ENCODE assay signal across 1 cellular context in the genomic region with DNA sequence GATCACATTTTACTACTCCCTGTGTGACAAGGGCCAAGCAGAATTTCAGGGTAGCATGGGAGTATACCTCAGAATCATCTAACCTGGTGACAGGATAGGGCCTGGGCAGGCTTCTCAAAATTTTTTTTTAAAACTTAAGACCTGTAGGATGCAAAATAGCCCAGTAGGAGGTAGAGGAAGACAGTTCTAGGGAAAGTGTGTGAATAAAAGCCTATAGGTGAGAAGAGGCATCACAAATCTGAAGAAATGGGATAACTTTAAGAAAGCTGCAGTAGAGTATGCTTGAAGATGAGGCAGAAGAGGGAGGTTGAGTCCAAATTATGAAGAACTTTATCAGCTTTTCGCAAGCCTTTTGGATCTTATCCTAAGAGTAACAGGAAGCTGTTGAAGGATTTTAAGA.
TF ChIP-seq lines count a peak whose summit lies in the region.

No MANE protein-coding gene starts in this region.

TF ChIP-seq in GM12878, 131 proteins besides CTCF, POLR2A, EP300 and RAD21:
- TF ChIP-seq WRNIP1 (IDR thresholded peaks at IDR 0.05; ENCODE audit: borderline replicate concordance, low read depth, low read length) (no peak), SP1 (IDR thresholded peaks at IDR 0.05; ENCODE audit: low read depth, low read length) (no peak), RUNX3 (IDR thresholded peaks at IDR 0.05; ENCODE audit: low read length) (no peak), RB1 (IDR thresholded peaks at IDR 0.05; ENCODE audit: borderline replicate concordance) (no peak), NFYA (IDR thresholded peaks at IDR 0.05; ENCODE audit: borderline replicate concordance, low read depth, low read length) (no peak), KDM1A (IDR thresholded peaks at IDR 0.05; ENCODE audit: borderline replicate concordance) (no peak), NFIC (IDR thresholded peaks at IDR 0.05; ENCODE audit: low read depth, low read length) (no peak), LARP7 (IDR thresholded peaks at IDR 0.05) (no peak), ZZZ3 (IDR thresholded peaks at IDR 0.05; ENCODE audit: control insufficient read depth, insufficient read length, low read depth) (no peak), RFX5 (IDR thresholded peaks at IDR 0.05; ENCODE audit: low read depth, low read length) (no peak), RCOR1 (conservative IDR thresholded peaks at IDR 0.05; ENCODE audit: low read depth, low read length) (no peak)
- TF ChIP-seq, protein P1, sequence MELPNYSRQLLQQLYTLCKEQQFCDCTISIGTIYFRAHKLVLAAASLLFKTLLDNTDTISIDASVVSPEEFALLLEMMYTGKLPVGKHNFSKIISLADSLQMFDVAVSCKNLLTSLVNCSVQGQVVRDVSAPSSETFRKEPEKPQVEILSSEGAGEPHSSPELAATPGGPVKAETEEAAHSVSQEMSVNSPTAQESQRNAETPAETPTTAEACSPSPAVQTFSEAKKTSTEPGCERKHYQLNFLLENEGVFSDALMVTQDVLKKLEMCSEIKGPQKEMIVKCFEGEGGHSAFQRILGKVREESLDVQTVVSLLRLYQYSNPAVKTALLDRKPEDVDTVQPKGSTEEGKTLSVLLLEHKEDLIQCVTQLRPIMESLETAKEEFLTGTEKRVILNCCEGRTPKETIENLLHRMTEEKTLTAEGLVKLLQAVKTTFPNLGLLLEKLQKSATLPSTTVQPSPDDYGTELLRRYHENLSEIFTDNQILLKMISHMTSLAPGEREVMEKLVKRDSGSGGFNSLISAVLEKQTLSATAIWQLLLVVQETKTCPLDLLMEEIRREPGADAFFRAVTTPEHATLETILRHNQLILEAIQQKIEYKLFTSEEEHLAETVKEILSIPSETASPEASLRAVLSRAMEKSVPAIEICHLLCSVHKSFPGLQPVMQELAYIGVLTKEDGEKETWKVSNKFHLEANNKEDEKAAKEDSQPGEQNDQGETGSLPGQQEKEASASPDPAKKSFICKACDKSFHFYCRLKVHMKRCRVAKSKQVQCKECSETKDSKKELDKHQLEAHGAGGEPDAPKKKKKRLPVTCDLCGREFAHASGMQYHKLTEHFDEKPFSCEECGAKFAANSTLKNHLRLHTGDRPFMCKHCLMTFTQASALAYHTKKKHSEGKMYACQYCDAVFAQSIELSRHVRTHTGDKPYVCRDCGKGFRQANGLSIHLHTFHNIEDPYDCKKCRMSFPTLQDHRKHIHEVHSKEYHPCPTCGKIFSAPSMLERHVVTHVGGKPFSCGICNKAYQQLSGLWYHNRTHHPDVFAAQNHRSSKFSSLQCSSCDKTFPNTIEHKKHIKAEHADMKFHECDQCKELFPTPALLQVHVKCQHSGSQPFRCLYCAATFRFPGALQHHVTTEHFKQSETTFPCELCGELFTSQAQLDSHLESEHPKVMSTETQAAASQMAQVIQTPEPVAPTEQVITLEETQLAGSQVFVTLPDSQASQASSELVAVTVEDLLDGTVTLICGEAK (IDR thresholded peaks at IDR 0.05; ENCODE audit: borderline replicate concordance): no peak
- TF ChIP-seq, protein P2, sequence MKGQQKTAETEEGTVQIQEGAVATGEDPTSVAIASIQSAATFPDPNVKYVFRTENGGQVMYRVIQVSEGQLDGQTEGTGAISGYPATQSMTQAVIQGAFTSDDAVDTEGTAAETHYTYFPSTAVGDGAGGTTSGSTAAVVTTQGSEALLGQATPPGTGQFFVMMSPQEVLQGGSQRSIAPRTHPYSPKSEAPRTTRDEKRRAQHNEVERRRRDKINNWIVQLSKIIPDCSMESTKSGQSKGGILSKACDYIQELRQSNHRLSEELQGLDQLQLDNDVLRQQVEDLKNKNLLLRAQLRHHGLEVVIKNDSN (IDR thresholded peaks at IDR 0.05; ENCODE audit: borderline replicate concordance, extremely low read length, insufficient read depth, low read depth, low read length): no peak
- TF ChIP-seq, protein P3, sequence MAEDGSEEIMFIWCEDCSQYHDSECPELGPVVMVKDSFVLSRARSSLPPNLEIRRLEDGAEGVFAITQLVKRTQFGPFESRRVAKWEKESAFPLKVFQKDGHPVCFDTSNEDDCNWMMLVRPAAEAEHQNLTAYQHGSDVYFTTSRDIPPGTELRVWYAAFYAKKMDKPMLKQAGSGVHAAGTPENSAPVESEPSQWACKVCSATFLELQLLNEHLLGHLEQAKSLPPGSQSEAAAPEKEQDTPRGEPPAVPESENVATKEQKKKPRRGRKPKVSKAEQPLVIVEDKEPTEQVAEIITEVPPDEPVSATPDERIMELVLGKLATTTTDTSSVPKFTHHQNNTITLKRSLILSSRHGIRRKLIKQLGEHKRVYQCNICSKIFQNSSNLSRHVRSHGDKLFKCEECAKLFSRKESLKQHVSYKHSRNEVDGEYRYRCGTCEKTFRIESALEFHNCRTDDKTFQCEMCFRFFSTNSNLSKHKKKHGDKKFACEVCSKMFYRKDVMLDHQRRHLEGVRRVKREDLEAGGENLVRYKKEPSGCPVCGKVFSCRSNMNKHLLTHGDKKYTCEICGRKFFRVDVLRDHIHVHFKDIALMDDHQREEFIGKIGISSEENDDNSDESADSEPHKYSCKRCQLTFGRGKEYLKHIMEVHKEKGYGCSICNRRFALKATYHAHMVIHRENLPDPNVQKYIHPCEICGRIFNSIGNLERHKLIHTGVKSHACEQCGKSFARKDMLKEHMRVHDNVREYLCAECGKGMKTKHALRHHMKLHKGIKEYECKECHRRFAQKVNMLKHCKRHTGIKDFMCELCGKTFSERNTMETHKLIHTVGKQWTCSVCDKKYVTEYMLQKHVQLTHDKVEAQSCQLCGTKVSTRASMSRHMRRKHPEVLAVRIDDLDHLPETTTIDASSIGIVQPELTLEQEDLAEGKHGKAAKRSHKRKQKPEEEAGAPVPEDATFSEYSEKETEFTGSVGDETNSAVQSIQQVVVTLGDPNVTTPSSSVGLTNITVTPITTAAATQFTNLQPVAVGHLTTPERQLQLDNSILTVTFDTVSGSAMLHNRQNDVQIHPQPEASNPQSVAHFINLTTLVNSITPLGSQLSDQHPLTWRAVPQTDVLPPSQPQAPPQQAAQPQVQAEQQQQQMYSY (CRISPR knock-in tag; IDR thresholded peaks at IDR 0.05): no peak
- TF ChIP-seq, protein P4, sequence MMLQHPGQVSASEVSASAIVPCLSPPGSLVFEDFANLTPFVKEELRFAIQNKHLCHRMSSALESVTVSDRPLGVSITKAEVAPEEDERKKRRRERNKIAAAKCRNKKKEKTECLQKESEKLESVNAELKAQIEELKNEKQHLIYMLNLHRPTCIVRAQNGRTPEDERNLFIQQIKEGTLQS (IDR thresholded peaks at IDR 0.05; ENCODE audit: borderline replicate concordance, extremely low read depth, low read depth, low read length): no peak
- TF ChIP-seq, protein P5, sequence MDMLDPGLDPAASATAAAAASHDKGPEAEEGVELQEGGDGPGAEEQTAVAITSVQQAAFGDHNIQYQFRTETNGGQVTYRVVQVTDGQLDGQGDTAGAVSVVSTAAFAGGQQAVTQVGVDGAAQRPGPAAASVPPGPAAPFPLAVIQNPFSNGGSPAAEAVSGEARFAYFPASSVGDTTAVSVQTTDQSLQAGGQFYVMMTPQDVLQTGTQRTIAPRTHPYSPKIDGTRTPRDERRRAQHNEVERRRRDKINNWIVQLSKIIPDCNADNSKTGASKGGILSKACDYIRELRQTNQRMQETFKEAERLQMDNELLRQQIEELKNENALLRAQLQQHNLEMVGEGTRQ (IDR thresholded peaks at IDR 0.05; ENCODE audit: borderline replicate concordance, low read depth, low read length): no peak
